Comparison of ENCODE assay signal across 1 cellular context in the genomic region with DNA sequence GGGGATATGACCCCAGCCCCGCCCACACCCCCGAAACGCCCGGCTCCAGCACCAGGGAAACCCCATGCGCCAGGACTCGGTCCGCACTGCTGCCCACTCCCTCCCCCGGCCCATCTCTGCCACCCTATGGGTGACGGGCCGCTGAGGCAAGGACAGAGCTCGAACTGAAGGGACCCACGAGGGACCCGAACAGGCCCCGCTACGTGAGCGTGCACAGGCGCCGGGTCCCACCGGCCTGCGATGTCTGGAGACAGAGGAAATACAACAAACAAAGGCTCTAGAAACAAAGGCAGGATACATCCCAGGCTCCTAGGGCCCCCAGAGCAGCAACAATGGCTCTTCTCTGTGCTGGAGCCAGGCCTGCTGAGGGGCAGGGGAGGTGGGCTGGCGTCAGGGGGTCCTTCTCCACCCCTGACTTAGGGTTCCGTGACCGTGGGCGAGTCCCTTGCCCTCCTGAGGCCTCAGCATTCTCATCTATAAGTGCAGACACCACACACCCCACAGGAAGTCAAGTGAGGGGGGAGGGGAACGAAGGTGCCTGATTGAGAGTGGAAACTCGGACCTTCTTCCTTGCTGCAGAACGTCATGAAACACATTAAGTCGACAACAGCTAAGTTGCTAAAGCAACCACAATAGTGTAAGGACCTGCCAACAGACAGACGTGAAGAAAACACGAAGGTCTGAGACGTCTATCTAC.
TF ChIP-seq lines count a peak whose summit lies in the region.

No MANE protein-coding gene starts in this region.

TF ChIP-seq in H1, 55 proteins besides CTCF, POLR2A, EP300 and RAD21:
- no peak for TF ChIP-seq HDAC6 (IDR thresholded peaks at IDR 0.05; ENCODE audit: low read depth, low read length)
- TF ChIP-seq JUND (IDR thresholded peaks at IDR 0.05; ENCODE audit: low read length): no peak
- no peak for TF ChIP-seq CREB1 (IDR thresholded peaks at IDR 0.05)
TF ChIP-seq in H1: peak in this region for 0.
